ENCODE assay signal across 8 cellular contexts in the genomic region with DNA sequence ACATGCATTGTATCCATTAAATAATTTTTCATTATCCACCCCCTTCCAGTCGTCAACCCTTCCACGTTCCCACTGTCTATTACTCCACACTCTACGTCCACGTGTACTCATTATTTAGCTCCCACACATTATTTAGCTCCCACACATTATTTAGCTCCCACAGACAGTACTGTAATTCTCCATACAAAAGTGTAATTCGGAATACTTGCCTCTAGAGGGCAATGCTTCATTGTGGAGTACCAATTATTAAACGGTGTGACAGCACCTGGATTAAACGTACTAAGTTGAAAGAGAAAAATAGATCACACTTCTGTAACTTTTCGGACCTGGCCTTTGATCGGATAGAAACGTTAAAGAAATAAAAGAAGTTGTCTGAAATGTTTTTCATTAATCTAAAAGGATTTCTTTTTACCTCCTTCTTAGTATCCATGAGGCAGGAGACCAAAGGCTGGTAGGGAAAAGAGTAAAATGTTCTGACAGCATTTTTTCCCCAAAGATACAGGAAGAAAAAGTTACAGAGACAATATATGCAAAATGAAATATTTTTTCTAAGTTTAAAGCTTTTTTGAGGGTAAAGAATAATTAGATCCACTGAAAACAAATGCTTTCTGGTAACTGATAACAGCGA.
DNase-seq lines count a peak whose midpoint lies in the region; ATAC-seq and TF ChIP-seq lines count a peak whose summit lies in the region.

No MANE protein-coding gene starts in this region.

- H3K36me3 ChIP-seq in A673 (ENCODE audit: insufficient read depth, low read length, poor library complexity, severe bottlenecking), result no peaks in the 10 kb centered on the region
- H3K36me3 ChIP-seq in gastroesophageal sphincter, result no peaks in the 10 kb centered on the region

- TF ChIP-seq POLR2A in gastroesophageal sphincter (IDR thresholded peaks at IDR 0.05), result no peak

- BruUV-seq in A673 (replicated peaks; lab: Mats Ljungman, UMichigan), result no TSS peak

- CTCF ChIA-PET in A673 (lab: Charles Lee), result interaction anchor here (0.6 to 1.1 kb wide), 3 partner anchors 15 to 546 kb away, joined by 3 read pairs; no protein-coding TSS in a partner anchor
- CTCF ChIA-PET in HEK293T (lab: Yijun Ruan, JAX), result interaction anchor here (0.6 to 1.6 kb wide), 4 partner anchors 9 to 399 kb away, joined by 3 to 7 read pairs (median 4); no protein-coding TSS in a partner anchor

- H3K27ac ChIP-seq in A673 (ENCODE audit: low read depth, low read length, poor library complexity, severe bottlenecking) (no peak overlapping the region), gastroesophageal sphincter (no peak overlapping the region)

- TF ChIP-seq EP300 in gastroesophageal sphincter (IDR thresholded peaks at IDR 0.05), result no peak

- POLR2A ChIA-PET in A673 (lab: Charles Lee; ENCODE audit: low non-redundant PET), result no interaction called here
- POLR2A ChIA-PET in HEK293T (lab: Yijun Ruan, JAX), result interaction anchor here (1.0 kb wide), 1 partner anchor 10 kb away, joined by 3 read pairs; no protein-coding TSS in a partner anchor

- no peaks in the 10 kb centered on the region for H3K9me3 Mint-ChIP-seq in stimulated activated memory B cell treated with anti-CD40 and anti-IgM and Interleukin-4, amounts not matched to agents 10 μg/mL and 1 μg/mL and 100 μg/mL, for 72 hours

- WGBS in gastroesophageal sphincter (ENCODE audit: low coverage in 1 of 2), 2 donors, result 11 to 13% methylated on average over 10 to 11 of the region's 11 CpGs

- no peak overlapping the region for H3K27ac Mint-ChIP-seq in stimulated activated memory B cell treated with anti-CD40 and anti-IgM and Interleukin-4, amounts not matched to agents 10 μg/mL and 1 μg/mL and 100 μg/mL, for 72 hours

- ATAC-seq in SK-N-SH treated with all-trans-retinoic acid at 6 μM for 48 hours, result peak; percentile 96
- ATAC-seq in gastroesophageal sphincter, result no peak
- peak; percentile 70 for ATAC-seq in stimulated activated memory B cell treated with anti-CD40 and anti-IgM and Interleukin-4, amounts not matched to agents 10 μg/mL and 1 μg/mL and 100 μg/mL, for 72 hours

- no peaks in the 10 kb centered on the region for H3K4me1 Mint-ChIP-seq in stimulated activated memory B cell treated with anti-CD40 and anti-IgM and Interleukin-4, amounts not matched to agents 10 μg/mL and 1 μg/mL and 100 μg/mL, for 72 hours

- H3K4me3 Mint-ChIP-seq in stimulated activated memory B cell treated with anti-CD40 and anti-IgM and Interleukin-4, amounts not matched to agents 10 μg/mL and 1 μg/mL and 100 μg/mL, for 72 hours, result no peak overlapping the region

- H3K36me3 Mint-ChIP-seq in stimulated activated memory B cell treated with anti-CD40 and anti-IgM and Interleukin-4, amounts not matched to agents 10 μg/mL and 1 μg/mL and 100 μg/mL, for 72 hours, result no peaks in the 10 kb centered on the region

- H3K4me3 ChIP-seq in A673 (ENCODE audit: low read depth, low read length, poor library complexity, severe bottlenecking) (no peak overlapping the region), gastroesophageal sphincter (no peak overlapping the region)

- no peaks in the 10 kb centered on the region for H3K9me3 ChIP-seq in A673 (ENCODE audit: low read depth, low read length, poor library complexity, severe bottlenecking)
- no peaks in the 10 kb centered on the region for H3K9me3 ChIP-seq in gastroesophageal sphincter

- intact Hi-C loops in A673 (cut with micrococcal nuclease; ENCODE audit: unreplicated experiment), result loop anchor here (10.0 kb wide), 1 partner anchor 401 kb away; no protein-coding TSS in a partner anchor

- H3K27me3 Mint-ChIP-seq in stimulated activated memory B cell treated with anti-CD40 and anti-IgM and Interleukin-4, amounts not matched to agents 10 μg/mL and 1 μg/mL and 100 μg/mL, for 72 hours, result no peaks in the 10 kb centered on the region

- TF ChIP-seq CTCF in A673 (conservative IDR thresholded peaks at IDR 0.05; ENCODE audit: low read depth, low read length) (peak; percentile 76), GM12872 (IDR thresholded peaks at IDR 0.05; ENCODE audit: insufficient read depth, low read depth, low read length) (peak; percentile 55), LNCAP (IDR thresholded peaks at IDR 0.05) (peak; percentile 66), gastroesophageal sphincter (IDR thresholded peaks at IDR 0.05) (peak; percentile 29 to 58 (median 44))

- no peaks in the 10 kb centered on the region for H3K4me1 ChIP-seq in A673 (ENCODE audit: insufficient read depth, low read length, poor library complexity, severe bottlenecking)
- H3K4me1 ChIP-seq in gastroesophageal sphincter, result no peaks in the 10 kb centered on the region

- H3K27me3 ChIP-seq in A673 (replicated peaks; ENCODE audit: insufficient read depth, low read depth, low read length, poor library complexity) (peaks cover 2% of the 10 kb centered on the region), gastroesophageal sphincter (no peaks in the 10 kb centered on the region)

- DNase-seq in A673 (ENCODE audit: low spot score), result peak; percentile 24
- DNase-seq in HEK293T (ENCODE audit: extremely low spot score), result peak; percentile 55
- no peak for DNase-seq in stimulated activated CD4-positive, alpha-beta T cell treated with anti-CD3 and anti-CD28 coated beads, Interleukin-12 subunit alpha, Interleukin-12 subunit beta, amount 100 ng/mL, for 4 hours

TF ChIP-seq in HEK293T, 16 proteins besides CTCF, POLR2A, EP300 and RAD21:
- TF ChIP-seq ELF4 (IDR thresholded peaks at IDR 0.05) (no peak), NFRKB (IDR thresholded peaks at IDR 0.05) (no peak), ARNT (IDR thresholded peaks at IDR 0.05) (no peak), CTBP1 (IDR thresholded peaks at IDR 0.05; ENCODE audit: borderline replicate concordance) (no peak), BHLHE40 (IDR thresholded peaks at IDR 0.05; ENCODE audit: borderline replicate concordance) (no peak), SUZ12 (IDR thresholded peaks at IDR 0.05) (no peak), TARDBP (IDR thresholded peaks at IDR 0.05) (no peak), HDGF (IDR thresholded peaks at IDR 0.05; ENCODE audit: borderline replicate concordance) (no peak), PKNOX1 (IDR thresholded peaks at IDR 0.05) (no peak; the same call in 1 of the 2 replicates), FOXA1 (IDR thresholded peaks at IDR 0.05) (no peak), SP1 (IDR thresholded peaks at IDR 0.05) (no peak), L3MBTL2 (conservative IDR thresholded peaks at IDR 0.05) (no peak), FOXM1 (IDR thresholded peaks at IDR 0.05; ENCODE audit: borderline replicate concordance) (no peak), LEF1 (IDR thresholded peaks at IDR 0.05; ENCODE audit: borderline replicate concordance) (no peak), FOXK2 (IDR thresholded peaks at IDR 0.05) (no peak)

TF ChIP-seq in SK-N-SH treated with all-trans-retinoic acid at 6 μM for 48 hours, 23 proteins besides CTCF, POLR2A, EP300 and RAD21:
- TF ChIP-seq ESRRG (CRISPR knock-in tag; IDR thresholded peaks at IDR 0.05), result no peak
- TF ChIP-seq, protein P1, sequence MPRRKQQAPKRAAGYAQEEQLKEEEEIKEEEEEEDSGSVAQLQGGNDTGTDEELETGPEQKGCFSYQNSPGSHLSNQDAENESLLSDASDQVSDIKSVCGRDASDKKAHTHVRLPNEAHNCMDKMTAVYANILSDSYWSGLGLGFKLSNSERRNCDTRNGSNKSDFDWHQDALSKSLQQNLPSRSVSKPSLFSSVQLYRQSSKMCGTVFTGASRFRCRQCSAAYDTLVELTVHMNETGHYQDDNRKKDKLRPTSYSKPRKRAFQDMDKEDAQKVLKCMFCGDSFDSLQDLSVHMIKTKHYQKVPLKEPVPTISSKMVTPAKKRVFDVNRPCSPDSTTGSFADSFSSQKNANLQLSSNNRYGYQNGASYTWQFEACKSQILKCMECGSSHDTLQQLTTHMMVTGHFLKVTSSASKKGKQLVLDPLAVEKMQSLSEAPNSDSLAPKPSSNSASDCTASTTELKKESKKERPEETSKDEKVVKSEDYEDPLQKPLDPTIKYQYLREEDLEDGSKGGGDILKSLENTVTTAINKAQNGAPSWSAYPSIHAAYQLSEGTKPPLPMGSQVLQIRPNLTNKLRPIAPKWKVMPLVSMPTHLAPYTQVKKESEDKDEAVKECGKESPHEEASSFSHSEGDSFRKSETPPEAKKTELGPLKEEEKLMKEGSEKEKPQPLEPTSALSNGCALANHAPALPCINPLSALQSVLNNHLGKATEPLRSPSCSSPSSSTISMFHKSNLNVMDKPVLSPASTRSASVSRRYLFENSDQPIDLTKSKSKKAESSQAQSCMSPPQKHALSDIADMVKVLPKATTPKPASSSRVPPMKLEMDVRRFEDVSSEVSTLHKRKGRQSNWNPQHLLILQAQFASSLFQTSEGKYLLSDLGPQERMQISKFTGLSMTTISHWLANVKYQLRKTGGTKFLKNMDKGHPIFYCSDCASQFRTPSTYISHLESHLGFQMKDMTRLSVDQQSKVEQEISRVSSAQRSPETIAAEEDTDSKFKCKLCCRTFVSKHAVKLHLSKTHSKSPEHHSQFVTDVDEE (CRISPR knock-in tag; IDR thresholded peaks at IDR 0.05), result no peak
- no peak for TF ChIP-seq ZFP30 (CRISPR knock-in tag; IDR thresholded peaks at IDR 0.05)
- no peak for TF ChIP-seq ISL1 (CRISPR knock-in tag; IDR thresholded peaks at IDR 0.05)
- no peak for TF ChIP-seq SNAI2 (CRISPR knock-in tag; IDR thresholded peaks at IDR 0.05)
- no peak for TF ChIP-seq CSRNP3 (CRISPR knock-in tag; IDR thresholded peaks at IDR 0.05)
TF ChIP-seq in SK-N-SH treated with all-trans-retinoic acid at 6 μM for 48 hours: peak in this region for 0.
